In genomic region chr13:76820759-76821158, GRCh38 we compare ENCODE assay signal across 15 cellular contexts.
DNase-seq lines count a peak whose midpoint lies in the region; ATAC-seq and TF ChIP-seq lines count a peak whose summit lies in the region.
"Had no signal": no experiment of that assay in that cellular context is flagged by ENCODE, and none has a peak within 500 bp of the region (broad histone marks: within the 10 kb centered on the region; RNA-seq: fewer than 3 reads in every experiment).

No MANE protein-coding gene starts in this region.

- H3K36me3 Mint-ChIP-seq in type B pancreatic cell: no peaks in the 10 kb centered on the region

- H3K27me3 ChIP-seq in body of pancreas (no peaks in the 10 kb centered on the region), cardiac muscle cell (no peaks in the 10 kb centered on the region)

- WGBS in body of pancreas, 2 donors: 95 to 97% methylated on average over 4 of the region's 4 CpGs

- H3K9me3 Mint-ChIP-seq in type B pancreatic cell: peaks cover 10% of the 10 kb centered on the region
- H3K9me3 Mint-ChIP-seq: activated B cell treated with CpG ODN at 0.5 μM for 24 hours; activated naive CD8-positive, alpha-beta T cell treated with anti-CD3 and anti-CD28 coated beads, Interleukin-2, amount 50 U/mL, for 24 hours had no signal

- no peak for TF ChIP-seq POLR2A in body of pancreas (IDR thresholded peaks at IDR 0.05)

- H3K9me3 ChIP-seq in body of pancreas (no peaks in the 10 kb centered on the region), cardiac muscle cell (ENCODE audit: low read depth) (no peaks in the 10 kb centered on the region)
- H3K9me3 ChIP-seq: lower lobe of right lung had no signal

- TF ChIP-seq CTCF in body of pancreas (IDR thresholded peaks at IDR 0.05) (no peak), cardiac muscle cell (IDR thresholded peaks at IDR 0.05; ENCODE audit: low read depth, low read length) (peak; percentile 31), type B pancreatic cell (conservative IDR thresholded peaks at IDR 0.05) (no peak)

- ATAC-seq in body of pancreas: peak; percentile 48
- ATAC-seq in HG02852 (IDR thresholded peaks at IDR 0.05; ENCODE audit: unreplicated experiment): no peak
- ATAC-seq: activated naive CD8-positive, alpha-beta T cell treated with anti-CD3 and anti-CD28 coated beads, Interleukin-2, amount 50 U/mL, for 24 hours had no signal

- H3K27ac ChIP-seq in body of pancreas: no peak overlapping the region
- H3K27ac ChIP-seq in cardiac muscle cell: no peak overlapping the region
- H3K27ac ChIP-seq: lower lobe of right lung had no signal

- no peaks in the 10 kb centered on the region for H3K36me3 ChIP-seq in body of pancreas (replicated peaks in 1 of 2; ENCODE audit: insufficient read depth in 1 of 2, low read depth in 2 of 2)
- no peaks in the 10 kb centered on the region for H3K36me3 ChIP-seq in cardiac muscle cell
- H3K36me3 ChIP-seq: lower lobe of right lung had no signal

- intact Hi-C loops in body of pancreas (cut with DNase I) (no loop called here), posterior vena cava (cut with DNase I) (loop anchor here (2.0 to 10.0 kb wide), 2 partner anchors 64 kb away; partner anchors contain the start of gene KCTD12 (in 1 of the 2))

- H3K4me3 ChIP-seq in body of pancreas (no peak overlapping the region), cardiac muscle cell (no peak overlapping the region)
- H3K4me3 ChIP-seq: lower lobe of right lung had no signal

- no peaks in the 10 kb centered on the region for H3K27me3 Mint-ChIP-seq in type B pancreatic cell

- DNase-seq in AG20443 (ENCODE audit: low spot score) (peak; percentile 85), body of pancreas (peak in 3 of 4 donors; percentile 18 to 55 (median 28)), cardiac muscle cell (ENCODE audit: low read depth in 1 of 2, low spot score in 1 of 2) (peak in 1 of 2 donors; percentile 59), posterior vena cava (ENCODE audit: low spot score) (peak; percentile 87), type B pancreatic cell (ENCODE audit: extremely low spot score, unreplicated experiment) (no peak), kidney glomerular epithelial cell (lab: John Stamatoyannopoulos, UW) (no peak), HuH-7 (ENCODE audit: low spot score) (no peak)
- DNase-seq: activated B cell treated with CpG ODN at 0.5 μM for 24 hours; activated naive CD8-positive, alpha-beta T cell treated with anti-CD3 and anti-CD28 coated beads, Interleukin-2, amount 50 U/mL, for 24 hours; DMS153; head of caudate nucleus; lower lobe of right lung; NCI-H1417; NCI-H2227 treated with DMSO at 0.1 percent for 48 hours had no signal

- no peak overlapping the region for H3K27ac Mint-ChIP-seq in type B pancreatic cell
- H3K27ac Mint-ChIP-seq: activated B cell treated with CpG ODN at 0.5 μM for 24 hours; activated naive CD8-positive, alpha-beta T cell treated with anti-CD3 and anti-CD28 coated beads, Interleukin-2, amount 50 U/mL, for 24 hours had no signal

- no peak overlapping the region for H3K4me3 Mint-ChIP-seq in type B pancreatic cell
- H3K4me3 Mint-ChIP-seq: activated B cell treated with CpG ODN at 0.5 μM for 24 hours; activated naive CD8-positive, alpha-beta T cell treated with anti-CD3 and anti-CD28 coated beads, Interleukin-2, amount 50 U/mL, for 24 hours had no signal

- H3K4me1 ChIP-seq in body of pancreas (no peaks in the 10 kb centered on the region), cardiac muscle cell (ENCODE audit: low read depth) (peaks cover 3% of the 10 kb centered on the region)

- peaks cover 13% of the 10 kb centered on the region for H3K4me1 Mint-ChIP-seq in type B pancreatic cell (ENCODE audit: unreplicated experiment)
- H3K4me1 Mint-ChIP-seq: activated B cell treated with CpG ODN at 0.5 μM for 24 hours; activated naive CD8-positive, alpha-beta T cell treated with anti-CD3 and anti-CD28 coated beads, Interleukin-2, amount 50 U/mL, for 24 hours had no signal

Comparison
In these comparisons a context has a peak if more than half of its experiments do, and no peak if none do; other contexts are left out.
1. DNase-seq: peak in AG20443 (single experiment), body of pancreas (3 of 4) and posterior vena cava (single experiment); none in type B pancreatic cell (single experiment), kidney glomerular epithelial cell (single experiment) and HuH-7 (single experiment).